ENCODE assay signal across 28 cellular contexts in genomic region chr1:20648946-20649345, GRCh38.
"Had no signal": no experiment of that assay in that cellular context is flagged by ENCODE, and none has a peak within 500 bp of the region (broad histone marks: within the 10 kb centered on the region; RNA-seq: fewer than 3 reads in every experiment).

No MANE protein-coding gene starts in this region.

- H2AFZ ChIP-seq: hepatocyte, parathyroid adenoma had no signal

- H3K4me1 Mint-ChIP-seq: activated CD4-positive, alpha-beta T cell treated with anti-CD3 and anti-CD28 coated beads, Interleukin-2, amount 10 ng/mL, durations not matched to agents 24 days and 14 days; activated naive CD8-positive, alpha-beta T cell treated with anti-CD3 and anti-CD28 coated beads, Interleukin-2, amount 10 ng/mL, durations not matched to agents 7 days and 5 days had no signal

- H3K4me3 ChIP-seq: hepatocyte, psoas muscle, sigmoid colon, tibial nerve had no signal

- ATAC-seq: psoas muscle; stimulated activated naive B cell treated with anti-CD40 and anti-IgM and Interleukin-4, amounts not matched to agents 10 μg/mL and 1 μg/mL and 100 μg/mL, for 72 hours had no signal

- H3K27ac Mint-ChIP-seq: activated CD4-positive, alpha-beta memory T cell treated with anti-CD3 and anti-CD28 coated beads for 36 hours; activated CD4-positive, alpha-beta T cell treated with anti-CD3 and anti-CD28 coated beads, Interleukin-2, amount 10 ng/mL, durations not matched to agents 24 days and 14 days; activated naive CD8-positive, alpha-beta T cell treated with anti-CD3 and anti-CD28 coated beads, Interleukin-2, amount 10 ng/mL, durations not matched to agents 7 days and 5 days; dendritic cell treated with granulocyte-macrophage colony-stimulating factor and Interleukin-4, amounts not matched to agents 40 ng/mL and 50 ng/mL, for 4 days; stimulated activated naive B cell treated with anti-CD40 and anti-IgM and Interleukin-4, amounts not matched to agents 10 μg/mL and 1 μg/mL and 100 μg/mL, for 72 hours had no signal

- H3K27ac ChIP-seq: epithelial cell of prostate, hepatocyte, parathyroid adenoma, psoas muscle, sigmoid colon, tibial nerve, WERI-Rb-1 had no signal

- H3K4me3 Mint-ChIP-seq: activated CD4-positive, alpha-beta memory T cell treated with anti-CD3 and anti-CD28 coated beads for 36 hours; activated CD4-positive, alpha-beta T cell treated with anti-CD3 and anti-CD28 coated beads, Interleukin-2, amount 10 ng/mL, durations not matched to agents 24 days and 14 days; activated naive CD8-positive, alpha-beta T cell treated with anti-CD3 and anti-CD28 coated beads, Interleukin-2, amount 10 ng/mL, durations not matched to agents 7 days and 5 days; dendritic cell treated with granulocyte-macrophage colony-stimulating factor and Interleukin-4, amounts not matched to agents 40 ng/mL and 50 ng/mL, for 4 days; stimulated activated naive B cell treated with anti-CD40 and anti-IgM and Interleukin-4, amounts not matched to agents 10 μg/mL and 1 μg/mL and 100 μg/mL, for 72 hours had no signal

- H3K27me3 Mint-ChIP-seq: activated CD4-positive, alpha-beta memory T cell treated with anti-CD3 and anti-CD28 coated beads for 36 hours; activated CD4-positive, alpha-beta T cell treated with anti-CD3 and anti-CD28 coated beads, Interleukin-2, amount 10 ng/mL, durations not matched to agents 24 days and 14 days; activated naive CD8-positive, alpha-beta T cell treated with anti-CD3 and anti-CD28 coated beads, Interleukin-2, amount 10 ng/mL, durations not matched to agents 7 days and 5 days; dendritic cell treated with granulocyte-macrophage colony-stimulating factor and Interleukin-4, amounts not matched to agents 40 ng/mL and 50 ng/mL, for 4 days; stimulated activated naive B cell treated with anti-CD40 and anti-IgM and Interleukin-4, amounts not matched to agents 10 μg/mL and 1 μg/mL and 100 μg/mL, for 72 hours had no signal

- H3K9me3 Mint-ChIP-seq: activated CD4-positive, alpha-beta memory T cell treated with anti-CD3 and anti-CD28 coated beads for 36 hours; activated CD4-positive, alpha-beta T cell treated with anti-CD3 and anti-CD28 coated beads, Interleukin-2, amount 10 ng/mL, durations not matched to agents 24 days and 14 days; activated naive CD8-positive, alpha-beta T cell treated with anti-CD3 and anti-CD28 coated beads, Interleukin-2, amount 10 ng/mL, durations not matched to agents 7 days and 5 days; dendritic cell treated with granulocyte-macrophage colony-stimulating factor and Interleukin-4, amounts not matched to agents 40 ng/mL and 50 ng/mL, for 4 days; stimulated activated naive B cell treated with anti-CD40 and anti-IgM and Interleukin-4, amounts not matched to agents 10 μg/mL and 1 μg/mL and 100 μg/mL, for 72 hours had no signal

- DNase-seq: activated CD4-positive, alpha-beta memory T cell treated with anti-CD3 and anti-CD28 coated beads for 36 hours; activated CD4-positive, alpha-beta T cell treated with anti-CD3 and anti-CD28 coated beads, Interleukin-2, amount 10 ng/mL, durations not matched to agents 24 days and 14 days; activated CD4-positive, CD25-positive, alpha-beta regulatory T cell treated with anti-CD3 and anti-CD28 coated beads, Interleukin-2, amount 50 U/mL, for 72 hours; activated CD8-positive, alpha-beta memory T cell treated with anti-CD3 and anti-CD28 coated beads, Interleukin-2, amount 50 U/mL, for 4 hours; activated gamma-delta T cell treated with Interleukin-2 at 50 U/mL for 16 hours; activated naive CD8-positive, alpha-beta T cell treated with anti-CD3 and anti-CD28 coated beads, Interleukin-2, amount 10 ng/mL, durations not matched to agents 7 days and 5 days; activated T-cell treated with anti-CD3 and anti-CD28 coated beads, Interleukin-2, amount 50 U/mL, for 1 hour; amygdala; central memory CD4-positive, alpha-beta T cell; effector CD4-positive, alpha-beta T cell; islet precursor cell; mammary epithelial cell; nucleus accumbens; psoas muscle; sigmoid colon; small intestine; stimulated activated CD4-positive, alpha-beta T cell treated with anti-CD3 and anti-CD28 coated beads, Interleukin-4, amount 100 ng/mL, for 4 hours; stimulated activated CD8-positive, alpha-beta memory T cell treated with anti-CD3 and anti-CD28 coated beads, Interleukin-4, amount 100 ng/mL, for 48 hours; stimulated activated naive B cell treated with anti-CD40 and anti-IgM and Interleukin-4, amounts not matched to agents 10 μg/mL and 1 μg/mL and 100 μg/mL, for 72 hours; T-helper 9 cell; WERI-Rb-1 had no signal

- H3K9me3 ChIP-seq: psoas muscle, sigmoid colon, tibial nerve had no signal

- H3K9ac ChIP-seq: parathyroid adenoma had no signal

- H3K27me3 ChIP-seq: hepatocyte, sigmoid colon, tibial nerve had no signal

- H3K4me1 ChIP-seq: parathyroid adenoma, psoas muscle, sigmoid colon, tibial nerve had no signal

- H3K79me2 ChIP-seq: hepatocyte, parathyroid adenoma had no signal

- FAIRE-seq: endometrium, frontal cortex, small intestine had no signal

- H3K4me2 ChIP-seq: hepatocyte had no signal
